ENCODE assay signal across 9 cellular contexts in genomic region chr14:59465570-59466150, GRCh38. TPM values are rescaled to one million over a fixed set of nuclear protein-coding genes. Genes with fewer than 3 reads are reported as not detected.
DNase-seq lines count a peak whose midpoint lies in the region; ATAC-seq, FAIRE-seq and TF ChIP-seq lines count a peak whose summit lies in the region.
"Had no signal": no experiment of that assay in that cellular context is flagged by ENCODE, and none has a peak within 500 bp of the region (broad histone marks: within the 10 kb centered on the region; RNA-seq: fewer than 3 reads in every experiment).

No MANE protein-coding gene starts in this region.

- peak overlapping the region; percentile 95 for H2AFZ ChIP-seq in endothelial cell of umbilical vein (ENCODE audit: low read depth, low read length)
- peak overlapping the region; percentile 96 for H2AFZ ChIP-seq in neural progenitor cell (replicated peaks)

- BruUV-seq in endothelial cell of umbilical vein (replicated peaks; lab: Mats Ljungman, UMichigan) = no TSS peak

- peaks cover 10% of the 10 kb centered on the region for H3K4me1 Mint-ChIP-seq in neural progenitor cell

- H3F3A ChIP-seq in neural progenitor cell (ENCODE audit: low read depth) = peaks cover 25% of the 10 kb centered on the region

- H3K4me3 ChIP-seq in BE2C (ENCODE audit: low read depth, low read length) (peak overlapping the region; percentile 73), NT2/D1 (ENCODE audit: insufficient read length, low read depth) (peak overlapping the region; percentile 51), endothelial cell of umbilical vein (replicated peaks in 1 of 3; ENCODE audit: insufficient read depth in 1 of 3, low read depth in 1 of 3, low read length in 3 of 3) (peak overlapping the region in 2 of 3 experiments; percentile 29 to 48), neural progenitor cell (peak overlapping the region; percentile 66)

- FAIRE-seq in endothelial cell of umbilical vein (lab: Jason Lieb, UNC) = peak; percentile 31
- FAIRE-seq: RCC 7860 had no signal

- H3K36me3 ChIP-seq in BE2C = peaks cover 5% of the 10 kb centered on the region
- peaks cover 26% of the 10 kb centered on the region for H3K36me3 ChIP-seq in NT2/D1 (ENCODE audit: insufficient read depth, insufficient read length, low read length)
- H3K36me3 ChIP-seq in endothelial cell of umbilical vein (ENCODE audit: control insufficient read depth in 2 of 2, extremely low read depth in 1 of 2, insufficient read depth in 2 of 2, low read length in 2 of 2) = peaks cover 0 to 2% of the 10 kb centered on the region in 2 experiments
- no peaks in the 10 kb centered on the region for H3K36me3 ChIP-seq in neural progenitor cell

- H3K9me3 ChIP-seq in BE2C = no peaks in the 10 kb centered on the region
- no peaks in the 10 kb centered on the region for H3K9me3 ChIP-seq in NT2/D1 (ENCODE audit: insufficient read depth, low read length)
- H3K9me3 ChIP-seq in endothelial cell of umbilical vein (replicated peaks; ENCODE audit: control insufficient read depth, insufficient read depth, low read length) = no peaks in the 10 kb centered on the region
- no peaks in the 10 kb centered on the region for H3K9me3 ChIP-seq in neural progenitor cell (ENCODE audit: low read depth)

- no peak for ATAC-seq in HG03196 (IDR thresholded peaks at IDR 0.05; ENCODE audit: unreplicated experiment)

- peak overlapping the region; percentile 4 for H3K4me2 ChIP-seq in endothelial cell of umbilical vein (ENCODE audit: insufficient read depth, low read length)
- H3K4me2 ChIP-seq in neural progenitor cell = peak overlapping the region; percentile 99

- no peaks in the 10 kb centered on the region for H3K9me1 ChIP-seq in endothelial cell of umbilical vein (replicated peaks; ENCODE audit: control insufficient read depth, extremely low read depth, insufficient read depth, low read length)

- H3K27ac ChIP-seq in endothelial cell of umbilical vein (ENCODE audit: insufficient read depth, low read depth, low read length) (no peak overlapping the region), neural progenitor cell (no peak overlapping the region)

- no peaks in the 10 kb centered on the region for H3K27me3 Mint-ChIP-seq in neural progenitor cell (ENCODE audit: insufficient read depth, low read depth)

- H3K27me3 ChIP-seq in BE2C (no peaks in the 10 kb centered on the region), NT2/D1 (ENCODE audit: insufficient read depth, insufficient read length) (peaks cover 13% of the 10 kb centered on the region), endothelial cell of umbilical vein (ENCODE audit: control insufficient read depth in 2 of 2, insufficient read depth in 2 of 2, low read length in 2 of 2) (no peaks in the 10 kb centered on the region), neural progenitor cell (peaks cover 47% of the 10 kb centered on the region)

- TF ChIP-seq CTCF in BE2C (IDR thresholded peaks at IDR 0.05; ENCODE audit: low read depth, low read length) = no peak
- TF ChIP-seq CTCF in endothelial cell of umbilical vein (IDR thresholded peaks at IDR 0.05; ENCODE audit: extremely low read depth in 1 of 2, insufficient read depth in 1 of 2, low read depth in 1 of 2, low read length in 2 of 2) = no peak
- TF ChIP-seq CTCF in neural progenitor cell (IDR thresholded peaks at IDR 0.05) = no peak

- no peak overlapping the region for H3K27ac Mint-ChIP-seq in neural progenitor cell

- H4K20me1 ChIP-seq in endothelial cell of umbilical vein (replicated peaks; ENCODE audit: control insufficient read depth, extremely low read depth, insufficient read depth, low read length) (no peaks in the 10 kb centered on the region), neural progenitor cell (ENCODE audit: low read depth) (peaks cover 20% of the 10 kb centered on the region)

- CTCF ChIA-PET in endothelial cell of umbilical vein (lab: Charles Lee) = interaction anchor here (1.5 to 2.0 kb wide), 2 partner anchors 17 to 111 kb away, joined by 4 to 6 read pairs; partner anchors contain the start of gene CCDC175

- POLR2A ChIA-PET in endothelial cell of umbilical vein (lab: Charles Lee) = no interaction called here

- H3K9ac ChIP-seq in NT2/D1 (ENCODE audit: insufficient read length, low read depth) (peak overlapping the region; percentile 70), endothelial cell of umbilical vein (replicated peaks; ENCODE audit: extremely low read depth, insufficient read depth, low read length) (no peak overlapping the region), neural progenitor cell (no peak overlapping the region)

- peak overlapping the region; percentile 89 for H3K4me3 Mint-ChIP-seq in neural progenitor cell

- no peaks in the 10 kb centered on the region for H3K9me3 Mint-ChIP-seq in neural progenitor cell

- H3K4me1 ChIP-seq in BE2C = no peaks in the 10 kb centered on the region; the same call in 1 of the 2 replicates
- peaks cover 3% of the 10 kb centered on the region for H3K4me1 ChIP-seq in NT2/D1 (ENCODE audit: insufficient read depth, insufficient read length)
- peaks cover 5% of the 10 kb centered on the region for H3K4me1 ChIP-seq in endothelial cell of umbilical vein (ENCODE audit: control insufficient read depth, extremely low read depth, insufficient read depth, low read length)
- peaks cover 6% of the 10 kb centered on the region for H3K4me1 ChIP-seq in neural progenitor cell

- dilution Hi-C loops in endothelial cell of umbilical vein (cut with MboI; ENCODE audit: extremely low pct_ligation_motif_present, low sequenced_read_pairs) = no loop called here

- H3K36me3 Mint-ChIP-seq in neural progenitor cell = peaks cover 4% of the 10 kb centered on the region

- DNase-seq in BE2C (no peak), NT2/D1 (ENCODE audit: low read depth, low spot score) (no peak), endothelial cell of umbilical vein (ENCODE audit: low read depth, low spot score) (no peak), neural progenitor cell (ENCODE audit: low spot score) (no peak), 8988T (no peak), CD1c-positive myeloid dendritic cell (ENCODE audit: extremely low spot score) (no peak), NCI-H1105 treated with DMSO at 0.1 percent for 48 hours (lab: John Stamatoyannopoulos, UW) (no peak)

- H3K79me2 ChIP-seq in endothelial cell of umbilical vein (ENCODE audit: control insufficient read depth, insufficient read depth, low read length) = no peaks in the 10 kb centered on the region
- no peaks in the 10 kb centered on the region for H3K79me2 ChIP-seq in neural progenitor cell (ENCODE audit: low read depth)

- TF ChIP-seq POLR2A in endothelial cell of umbilical vein (IDR thresholded peaks at IDR 0.05; ENCODE audit: low read depth, low read length) = no peak

- intact Hi-C loops in endothelial cell of umbilical vein (cut with micrococcal nuclease) = loop anchor here (1.0 kb wide), 1 partner anchor 17 kb away; no protein-coding TSS in a partner anchor

TF ChIP-seq in endothelial cell of umbilical vein, 7 proteins besides CTCF, POLR2A, EP300 and RAD21:
- TF ChIP-seq GATA2 (IDR thresholded peaks at IDR 0.05; ENCODE audit: insufficient read depth, insufficient read length, low read depth, low read length) (no peak), POLR2AphosphoS5 (IDR thresholded peaks at IDR 0.05; ENCODE audit: insufficient read depth, low read depth, low read length) (no peak), FOS (IDR thresholded peaks at IDR 0.05; ENCODE audit: borderline replicate concordance, insufficient read depth, low read length) (no peak), MYC (IDR thresholded peaks at IDR 0.05; ENCODE audit: low read depth, low read length) (no peak), JUN (IDR thresholded peaks at IDR 0.05; ENCODE audit: borderline replicate concordance, insufficient read depth, insufficient read length, low read depth) (no peak), MAX (IDR thresholded peaks at IDR 0.05; ENCODE audit: insufficient read depth, insufficient read length) (no peak)

RNA-seq across cellular contexts. Expression of gene GPR135, which starts 0.5 kb away (rescaled TPM):
- polyA plus RNA-seq in BE2C (2012; ENCODE audit: insufficient read depth, insufficient read length, low read depth) = 2.6 TPM
- total RNA-seq in endothelial cell of umbilical vein = 3.4 and 3.7 TPM in 2 replicates
- 0.80 and 0.97 TPM in 2 replicates for polyA plus RNA-seq in endothelial cell of umbilical vein
- 0.18 and 0.32 TPM in 2 replicates for polyA plus RNA-seq in endothelial cell of umbilical vein (2011; cell fraction: cytosol; rRNA removed)
- polyA plus RNA-seq in endothelial cell of umbilical vein (2011; cell fraction: nucleus; rRNA removed) = 4.3 and 5.7 TPM in 2 replicates
- 0.52 and 0.80 TPM in 2 replicates for polyA plus RNA-seq in endothelial cell of umbilical vein (2012)
- polyA minus RNA-seq in endothelial cell of umbilical vein = 1.4 and 1.7 TPM in 2 replicates
- 1.1 TPM for polyA minus RNA-seq in endothelial cell of umbilical vein (2011; cell fraction: cytosol; rRNA and poly(A)+ RNA removed)
- 7.6 and 8.3 TPM in 2 replicates for polyA minus RNA-seq in endothelial cell of umbilical vein (2011; cell fraction: nucleus; rRNA and poly(A)+ RNA removed)
- 2.3 and 3.1 TPM in 2 replicates for total RNA-seq in neural progenitor cell (ENCODE audit: low replicate concordance)

RNA-seq across cellular contexts. Expression of gene L3HYPDH, which starts 18.5 kb away (rescaled TPM):
- 6.9 TPM for polyA plus RNA-seq in BE2C (2012; ENCODE audit: insufficient read depth, insufficient read length, low read depth)
- 30.2 and 31.0 TPM in 2 replicates for total RNA-seq in endothelial cell of umbilical vein
- 26.2 and 27.3 TPM in 2 replicates for polyA plus RNA-seq in endothelial cell of umbilical vein
- polyA plus RNA-seq in endothelial cell of umbilical vein (2011; cell fraction: cytosol; rRNA removed) = 15.6 and 19.0 TPM in 2 replicates
- polyA plus RNA-seq in endothelial cell of umbilical vein (2011; cell fraction: nucleus; rRNA removed) = 95.0 and 140 TPM in 2 replicates
- polyA plus RNA-seq in endothelial cell of umbilical vein (2012) = 24.8 and 27.0 TPM in 2 replicates
- polyA minus RNA-seq in endothelial cell of umbilical vein = 18.5 and 21.9 TPM in 2 replicates
- polyA minus RNA-seq in endothelial cell of umbilical vein (2011; cell fraction: cytosol; rRNA and poly(A)+ RNA removed) = 19.9 TPM
- 57.3 and 59.8 TPM in 2 replicates for polyA minus RNA-seq in endothelial cell of umbilical vein (2011; cell fraction: nucleus; rRNA and poly(A)+ RNA removed)
- 20.8 and 24.4 TPM in 2 replicates for total RNA-seq in neural progenitor cell (ENCODE audit: low replicate concordance)

RNA-seq across cellular contexts. Expression of gene JKAMP, which starts 18.7 kb away (rescaled TPM):
- 63.6 TPM for polyA plus RNA-seq in BE2C (2012; ENCODE audit: insufficient read depth, insufficient read length, low read depth)
- 30.8 and 39.8 TPM in 2 replicates for total RNA-seq in endothelial cell of umbilical vein
- 160 and 203 TPM in 2 replicates for polyA plus RNA-seq in endothelial cell of umbilical vein
- 72.9 TPM in 2 replicates for polyA plus RNA-seq in endothelial cell of umbilical vein (2011; cell fraction: cytosol; rRNA removed)
- 83.2 and 96.9 TPM in 2 replicates for polyA plus RNA-seq in endothelial cell of umbilical vein (2011; cell fraction: nucleus; rRNA removed)
- polyA plus RNA-seq in endothelial cell of umbilical vein (2012) = 44.5 and 55.3 TPM in 2 replicates
- 148 and 155 TPM in 2 replicates for polyA minus RNA-seq in endothelial cell of umbilical vein
- 22.0 TPM for polyA minus RNA-seq in endothelial cell of umbilical vein (2011; cell fraction: cytosol; rRNA and poly(A)+ RNA removed)
- 37.7 and 53.0 TPM in 2 replicates for polyA minus RNA-seq in endothelial cell of umbilical vein (2011; cell fraction: nucleus; rRNA and poly(A)+ RNA removed)
- 134 and 182 TPM in 2 replicates for total RNA-seq in neural progenitor cell (ENCODE audit: low replicate concordance)
